In genomic region chr16:23858496-23859062, GRCh38 we compare ENCODE assay signal across 15 cellular contexts. TPM values are rescaled to one million over a fixed set of nuclear protein-coding genes. Genes with fewer than 3 reads are reported as not detected.
DNase-seq lines count a peak whose midpoint lies in the region; ATAC-seq and TF ChIP-seq lines count a peak whose summit lies in the region.
"Had no signal": no experiment of that assay in that cellular context is flagged by ENCODE, and none has a peak within 500 bp of the region (broad histone marks: within the 10 kb centered on the region; RNA-seq: fewer than 3 reads in every experiment).

No MANE protein-coding gene starts in this region.

- ATAC-seq in upper lobe of left lung (ENCODE audit: low FRiP score in 2 of 2) (peak in 1 of 2 donors; percentile 90), GM18870 (IDR thresholded peaks at IDR 0.05; ENCODE audit: unreplicated experiment) (no peak)
- ATAC-seq: left lobe of liver had no signal

- TF ChIP-seq EP300 in upper lobe of left lung (IDR thresholded peaks at IDR 0.05): no peak

- DNase-seq in MCF 10A (ENCODE audit: unreplicated experiment) (peak; percentile 16), breast epithelium (ENCODE audit: low spot score in 2 of 2) (no peak), OCI-M1 (lab: John Stamatoyannopoulos, UW) (peak; percentile 23), immature natural killer cell (no peak), upper lobe of left lung (peak in 1 of 2 donors; percentile 67), COLO829 (ENCODE audit: low spot score) (no peak), HEK293T (ENCODE audit: extremely low spot score) (no peak)
- DNase-seq: NCI-H1105, NCI-H526 treated with DMSO at 0.1 percent for 48 hours had no signal

- BruUV-seq in MCF 10A (replicated peaks; lab: Mats Ljungman, UMichigan): no TSS peak

- no peak overlapping the region for H3K4me3 ChIP-seq in breast epithelium
- H3K4me3 ChIP-seq in upper lobe of left lung: no peak overlapping the region
- H3K4me3 ChIP-seq: prostate gland, thoracic aorta had no signal

- intact Hi-C loops in MCF 10A (cut with micrococcal nuclease): no loop called here
- intact Hi-C loops in breast epithelium (cut with DNase I; ENCODE audit: low total_unique reads): no loop called here

- peaks cover 38% of the 10 kb centered on the region for H3K27me3 Mint-ChIP-seq in MCF 10A (ENCODE audit: insufficient read depth, unreplicated experiment)
- peaks cover 0 to 7% (median 6%) of the 10 kb centered on the region in 3 donors for H3K27me3 Mint-ChIP-seq in immature natural killer cell (ENCODE audit: low read depth in 3 of 3)

- H3K27ac ChIP-seq in breast epithelium: no peak overlapping the region
- peak overlapping the region; percentile 24 to 73 (median 58) for H3K27ac ChIP-seq in upper lobe of left lung
- H3K27ac ChIP-seq: prostate gland, thoracic aorta had no signal

- H3K9me3 Mint-ChIP-seq in MCF 10A (ENCODE audit: unreplicated experiment) (no peaks in the 10 kb centered on the region), immature natural killer cell (no peaks in the 10 kb centered on the region)

- TF ChIP-seq POLR2A in breast epithelium (IDR thresholded peaks at IDR 0.05): no peak
- TF ChIP-seq POLR2A in upper lobe of left lung (IDR thresholded peaks at IDR 0.05): no peak

- H3K27me3 ChIP-seq in breast epithelium (no peaks in the 10 kb centered on the region), upper lobe of left lung (no peaks in the 10 kb centered on the region)

- POLR2A ChIA-PET in MCF 10A (lab: Yijun Ruan, JAX): no interaction called here
- POLR2A ChIA-PET in HEK293T (lab: Yijun Ruan, JAX): no interaction called here

- CTCF ChIA-PET in MCF 10A (lab: Yijun Ruan, JAX): interaction anchor here (0.6 to 1.9 kb wide), 4 partner anchors 21 to 926 kb away, joined by 3 to 5 read pairs (median 3); no protein-coding TSS in a partner anchor
- CTCF ChIA-PET in HEK293T (lab: Yijun Ruan, JAX): interaction anchor here (0.9 kb wide), 1 partner anchor 8 kb away, joined by 3 read pairs; no protein-coding TSS in a partner anchor

- H3K4me3 Mint-ChIP-seq in MCF 10A (ENCODE audit: unreplicated experiment): no peak overlapping the region
- H3K4me3 Mint-ChIP-seq in immature natural killer cell: peak overlapping the region in 2 of 5 donors; percentile 18 to 33

- H3K4me1 Mint-ChIP-seq in MCF 10A (ENCODE audit: insufficient read depth, unreplicated experiment) (no peaks in the 10 kb centered on the region), immature natural killer cell (peaks cover 82% of the 10 kb centered on the region in 2 donors)

- WGBS in upper lobe of left lung, 2 donors: 57 to 58% methylated on average over 2 of the region's 2 CpGs

- no peaks in the 10 kb centered on the region for H3K36me3 Mint-ChIP-seq in MCF 10A (ENCODE audit: insufficient read depth, unreplicated experiment)
- H3K36me3 Mint-ChIP-seq in immature natural killer cell: peaks cover 0 to 6% (median 2%) of the 10 kb centered on the region in 3 donors

- no peak for TF ChIP-seq CTCF in MCF 10A (IDR thresholded peaks at IDR 0.05; ENCODE audit: unreplicated experiment)
- no peak for TF ChIP-seq CTCF in breast epithelium (IDR thresholded peaks at IDR 0.05)
- no peak for TF ChIP-seq CTCF in upper lobe of left lung (IDR thresholded peaks at IDR 0.05)

- no peaks in the 10 kb centered on the region for H3K4me1 ChIP-seq in breast epithelium
- H3K4me1 ChIP-seq in upper lobe of left lung: peaks cover 28 to 30% (median 29%) of the 10 kb centered on the region in 4 donors
- H3K4me1 ChIP-seq: prostate gland had no signal

- H3K27ac Mint-ChIP-seq in MCF 10A (ENCODE audit: low read depth, unreplicated experiment): no peak overlapping the region
- H3K27ac Mint-ChIP-seq in immature natural killer cell: peak overlapping the region in 5 of 6 donors; percentile 26 to 78 (median 41)

- no peaks in the 10 kb centered on the region for H3K36me3 ChIP-seq in breast epithelium
- no peaks in the 10 kb centered on the region for H3K36me3 ChIP-seq in upper lobe of left lung
- H3K36me3 ChIP-seq: prostate gland, thoracic aorta had no signal

- no peaks in the 10 kb centered on the region for H3K9me3 ChIP-seq in breast epithelium
- no peaks in the 10 kb centered on the region for H3K9me3 ChIP-seq in upper lobe of left lung
- H3K9me3 ChIP-seq: prostate gland, thoracic aorta had no signal

TF ChIP-seq in HEK293T, 16 proteins besides CTCF, POLR2A, EP300 and RAD21:
- TF ChIP-seq ELF4 (IDR thresholded peaks at IDR 0.05): no peak
- no peak for TF ChIP-seq TARDBP (IDR thresholded peaks at IDR 0.05)
- TF ChIP-seq L3MBTL2 (conservative IDR thresholded peaks at IDR 0.05): no peak
- TF ChIP-seq SP1 (IDR thresholded peaks at IDR 0.05): no peak
- TF ChIP-seq CTBP1 (IDR thresholded peaks at IDR 0.05; ENCODE audit: borderline replicate concordance): no peak
- no peak for TF ChIP-seq HDGF (IDR thresholded peaks at IDR 0.05; ENCODE audit: borderline replicate concordance)
- TF ChIP-seq NFRKB (IDR thresholded peaks at IDR 0.05): no peak
- no peak for TF ChIP-seq FOXA1 (IDR thresholded peaks at IDR 0.05)
- no peak for TF ChIP-seq ARNT (IDR thresholded peaks at IDR 0.05)
- TF ChIP-seq SUZ12 (IDR thresholded peaks at IDR 0.05): no peak
- TF ChIP-seq FOXM1 (IDR thresholded peaks at IDR 0.05; ENCODE audit: borderline replicate concordance): no peak
- TF ChIP-seq PKNOX1 (IDR thresholded peaks at IDR 0.05): no peak
- TF ChIP-seq FOXK2 (IDR thresholded peaks at IDR 0.05): no peak
- no peak for TF ChIP-seq LEF1 (IDR thresholded peaks at IDR 0.05; ENCODE audit: borderline replicate concordance)
- TF ChIP-seq ZNF384 (IDR thresholded peaks at IDR 0.05): no peak
- no peak for TF ChIP-seq BHLHE40 (IDR thresholded peaks at IDR 0.05; ENCODE audit: borderline replicate concordance)

RNA-seq across cellular contexts. Expression of gene PRKCB, which starts 22.8 kb away (rescaled TPM):
- not detected in 2 replicates for total RNA-seq in MCF 10A (2022)
- 1 to 10 TPM; 1.3 to 5.3 (median 4.7) TPM for total RNA-seq in breast epithelium
- 100 to 1,000 TPM in 2 of 3 donors, 10 to 100 TPM in 1; 78.7 to 110 (median 104) TPM for polyA plus RNA-seq in immature natural killer cell
- 10 to 100 TPM in 5 of 6 donors, 1 to 10 TPM in 1; 9.6 to 28.0 (median 13.9) TPM for total RNA-seq in upper lobe of left lung
- total RNA-seq: G401 had no signal
- polyA plus RNA-seq: AG04450 had no signal

Comparison
In these comparisons a context has a peak if more than half of its experiments do, and no peak if none do; other contexts are left out.
1. DNase-seq: peak in MCF 10A (single experiment) and OCI-M1 (single experiment); none in breast epithelium (0 of 2), immature natural killer cell (0 of 3), COLO829 (single experiment) and HEK293T (single experiment).
2. H3K27ac ChIP-seq: peak in upper lobe of left lung (4 of 4); none in breast epithelium (0 of 2).